ENCODE assay signal across 16 cellular contexts in the genomic region with DNA sequence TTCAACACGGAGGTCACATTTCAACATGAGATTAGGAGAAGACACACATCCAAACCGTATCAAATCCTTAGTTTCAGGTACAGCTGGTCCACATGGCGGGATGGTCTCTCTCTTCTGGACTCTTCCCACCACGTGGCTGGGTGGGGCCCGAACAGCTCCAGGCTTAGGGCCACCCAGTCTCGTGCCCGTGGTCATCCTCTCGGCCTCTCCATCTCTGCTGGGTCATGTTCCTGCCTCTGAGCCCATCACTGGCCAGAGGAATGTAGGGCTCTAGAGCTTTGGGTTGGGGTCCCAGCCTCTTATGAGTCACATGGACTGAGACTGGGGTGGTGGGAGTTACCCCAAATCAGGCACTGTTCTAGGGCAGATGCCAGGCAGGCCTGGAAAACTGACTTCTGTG. TPM values are rescaled to one million over a fixed set of nuclear protein-coding genes. Genes with fewer than 3 reads are reported as not detected.
"Had no signal": no experiment of that assay in that cellular context is flagged by ENCODE, and none has a peak within 500 bp of the region (broad histone marks: within the 10 kb centered on the region; RNA-seq: fewer than 3 reads in every experiment).

No MANE protein-coding gene starts in this region.

- ATAC-seq: activated CD8-positive, alpha-beta memory T cell treated with anti-CD3 and anti-CD28 coated beads, Interleukin-2, amount 10 ng/mL, durations not matched to agents 7 days and 5 days; activated T-helper 17 cell treated with anti-CD3 and anti-CD28 coated beads, Interleukin-2, amount 50 U/mL, for 72 hours; SK-N-SH treated with all-trans-retinoic acid at 6 μM for 48 hours; stimulated activated naive CD8-positive, alpha-beta T cell treated with anti-CD3 and anti-CD28 coated beads, Interleukin-15, amount 100 ng/mL, for 72 hours; T-cell; WTC11 had no signal

- DNase-seq: activated CD4-positive, alpha-beta memory T cell treated with anti-CD3 and anti-CD28 coated beads, Interleukin-2, amount 10 ng/mL, durations not matched to agents 7 days and 5 days; activated CD4-positive, alpha-beta T cell treated with anti-CD3 and anti-CD28 coated beads for 48 hours; activated CD8-positive, alpha-beta memory T cell treated with anti-CD3 and anti-CD28 coated beads, Interleukin-2, amount 10 ng/mL, durations not matched to agents 7 days and 5 days; activated naive CD4-positive, alpha-beta T cell treated with Interleukin-2 at 50 U/mL for 16 hours; activated naive CD8-positive, alpha-beta T cell treated with anti-CD3 and anti-CD28 coated beads, Interleukin-2, amount 10 ng/mL, durations not matched to agents 7 days and 5 days; amygdala; effector CD4-positive, alpha-beta T cell; immature natural killer cell; stimulated activated naive CD8-positive, alpha-beta T cell treated with anti-CD3 and anti-CD28 coated beads, Interleukin-15, amount 100 ng/mL, for 72 hours; T-cell; testis had no signal

- H3K4me3 ChIP-seq: skin epidermis, testis, vagina had no signal

- H3K4me1 ChIP-seq: testis had no signal

- H3K27me3 ChIP-seq: testis, vagina had no signal

- H3K9me3 ChIP-seq: testis, vagina had no signal

- H3K27ac ChIP-seq: skin epidermis, testis, vagina had no signal

RNA-seq across cellular contexts. Expression of a gene that starts 12.2 kb away (rescaled TPM):
- polyA plus RNA-seq: immature natural killer cell had no signal
